In genomic region chr2:200850512-200851256, GRCh38 we compare ENCODE assay signal across 17 cellular contexts. TPM values are rescaled to one million over a fixed set of nuclear protein-coding genes. Genes with fewer than 3 reads are reported as not detected.
A peak's percentile ranks its signal among the peaks of the same experiment; 100 is the strongest.
DNase-seq lines count a peak whose midpoint lies in the region; ATAC-seq and TF ChIP-seq lines count a peak whose summit lies in the region.
"Had no signal": no experiment of that assay in that cellular context is flagged by ENCODE, and none has a peak within 500 bp of the region (broad histone marks: within the 10 kb centered on the region; RNA-seq: fewer than 3 reads in every experiment).

No MANE protein-coding gene starts in this region.

- H3K4me1 Mint-ChIP-seq in activated naive CD4-positive, alpha-beta T cell treated with anti-CD3 and anti-CD28 coated beads, Interleukin-2, amount 50 U/mL, for 24 hours, result peaks cover 8% of the 10 kb centered on the region
- H3K4me1 Mint-ChIP-seq in activated naive CD4-positive, alpha-beta T cell treated with anti-CD3 and anti-CD28 coated beads for 36 hours (ENCODE audit: low read depth), result no peaks in the 10 kb centered on the region
- no peaks in the 10 kb centered on the region for H3K4me1 Mint-ChIP-seq in activated naive CD8-positive, alpha-beta T cell treated with anti-CD3 and anti-CD28 coated beads for 36 hours
- peaks cover 7 to 13% (median 8%) of the 10 kb centered on the region in 4 donors for H3K4me1 Mint-ChIP-seq in naive thymus-derived CD8-positive, alpha-beta T cell

- no peaks in the 10 kb centered on the region for H3K9me3 Mint-ChIP-seq in activated naive CD4-positive, alpha-beta T cell treated with anti-CD3 and anti-CD28 coated beads, Interleukin-2, amount 50 U/mL, for 24 hours
- H3K9me3 Mint-ChIP-seq in activated naive CD4-positive, alpha-beta T cell treated with anti-CD3 and anti-CD28 coated beads for 36 hours, result no peaks in the 10 kb centered on the region
- H3K9me3 Mint-ChIP-seq in activated naive CD8-positive, alpha-beta T cell treated with anti-CD3 and anti-CD28 coated beads for 36 hours, result no peaks in the 10 kb centered on the region
- no peaks in the 10 kb centered on the region for H3K9me3 Mint-ChIP-seq in naive thymus-derived CD8-positive, alpha-beta T cell

- DNase-seq in activated naive CD4-positive, alpha-beta T cell treated with anti-CD3 and anti-CD28 coated beads for 36 hours, result no peak
- no peak for DNase-seq in activated naive CD8-positive, alpha-beta T cell treated with anti-CD3 and anti-CD28 coated beads for 36 hours
- DNase-seq in naive thymus-derived CD8-positive, alpha-beta T cell, result no peak
- no peak for DNase-seq in T-helper 1 cell
- DNase-seq in GM03348 (ENCODE audit: low spot score), result no peak
- DNase-seq: activated CD4-positive, CD25-positive, alpha-beta regulatory T cell; activated gamma-delta T cell; COR-L47; foreskin keratinocyte; mucosa of descending colon; NCI-H1092; pancreas; stimulated activated CD4-positive, alpha-beta T cell treated with anti-CD3 and anti-CD28 coated beads, Interleukin-2, amount 100 ng/mL, for 48 hours; testis had no signal

- no peaks in the 10 kb centered on the region for H3K27me3 Mint-ChIP-seq in activated naive CD4-positive, alpha-beta T cell treated with anti-CD3 and anti-CD28 coated beads, Interleukin-2, amount 50 U/mL, for 24 hours
- H3K27me3 Mint-ChIP-seq in activated naive CD4-positive, alpha-beta T cell treated with anti-CD3 and anti-CD28 coated beads for 36 hours (ENCODE audit: low read depth), result no peaks in the 10 kb centered on the region
- H3K27me3 Mint-ChIP-seq in activated naive CD8-positive, alpha-beta T cell treated with anti-CD3 and anti-CD28 coated beads for 36 hours, result no peaks in the 10 kb centered on the region
- no peaks in the 10 kb centered on the region for H3K27me3 Mint-ChIP-seq in naive thymus-derived CD8-positive, alpha-beta T cell

- H3K27ac Mint-ChIP-seq in activated naive CD4-positive, alpha-beta T cell treated with anti-CD3 and anti-CD28 coated beads, Interleukin-2, amount 50 U/mL, for 24 hours, result peak overlapping the region; percentile 3
- no peak overlapping the region for H3K27ac Mint-ChIP-seq in activated naive CD4-positive, alpha-beta T cell treated with anti-CD3 and anti-CD28 coated beads for 36 hours
- H3K27ac Mint-ChIP-seq in activated naive CD8-positive, alpha-beta T cell treated with anti-CD3 and anti-CD28 coated beads for 36 hours, result peak overlapping the region; percentile 31
- peak overlapping the region in 8 of 10 donors; percentile 0 to 84 (median 54) for H3K27ac Mint-ChIP-seq in naive thymus-derived CD8-positive, alpha-beta T cell

- POLR2A ChIA-PET in naive thymus-derived CD8-positive, alpha-beta T cell (lab: Charles Lee), result interaction anchor here (0.7 to 3.3 kb wide), 5 partner anchors 9 to 1387 kb away, joined by 4 to 23 read pairs (median 7); partner anchors contain the start of gene CLK1

- TF ChIP-seq POLR2A in GM19193 (IDR thresholded peaks at IDR 0.05; ENCODE audit: extremely low read depth, insufficient read depth, insufficient read length), result peak; percentile 35

- peaks cover 29% of the 10 kb centered on the region for H3K36me3 Mint-ChIP-seq in activated naive CD4-positive, alpha-beta T cell treated with anti-CD3 and anti-CD28 coated beads, Interleukin-2, amount 50 U/mL, for 24 hours
- H3K36me3 Mint-ChIP-seq in activated naive CD4-positive, alpha-beta T cell treated with anti-CD3 and anti-CD28 coated beads for 36 hours (ENCODE audit: low read depth), result peaks cover 40% of the 10 kb centered on the region
- peaks cover 47% of the 10 kb centered on the region for H3K36me3 Mint-ChIP-seq in activated naive CD8-positive, alpha-beta T cell treated with anti-CD3 and anti-CD28 coated beads for 36 hours
- peaks cover 8 to 56% (median 38%) of the 10 kb centered on the region in 3 donors for H3K36me3 Mint-ChIP-seq in naive thymus-derived CD8-positive, alpha-beta T cell

- ATAC-seq in naive thymus-derived CD8-positive, alpha-beta T cell, result peak in 1 of 2 donors; percentile 20
- no peak for ATAC-seq in HG03378 (IDR thresholded peaks at IDR 0.05; ENCODE audit: unreplicated experiment)
- ATAC-seq: foreskin keratinocyte, mucosa of descending colon had no signal

- H3K4me3 Mint-ChIP-seq in activated naive CD4-positive, alpha-beta T cell treated with anti-CD3 and anti-CD28 coated beads, Interleukin-2, amount 50 U/mL, for 24 hours, result no peak overlapping the region
- H3K4me3 Mint-ChIP-seq in activated naive CD4-positive, alpha-beta T cell treated with anti-CD3 and anti-CD28 coated beads for 36 hours, result no peak overlapping the region
- no peak overlapping the region for H3K4me3 Mint-ChIP-seq in activated naive CD8-positive, alpha-beta T cell treated with anti-CD3 and anti-CD28 coated beads for 36 hours
- peak overlapping the region in 3 of 10 donors; percentile 19 to 36 (median 34) for H3K4me3 Mint-ChIP-seq in naive thymus-derived CD8-positive, alpha-beta T cell

- intact Hi-C loops in activated naive CD4-positive, alpha-beta T cell treated with anti-CD3 and anti-CD28 coated beads for 36 hours (cut with micrococcal nuclease), result no loop called here

- CTCF ChIA-PET in activated naive CD4-positive, alpha-beta T cell treated with anti-CD3 and anti-CD28 coated beads for 36 hours (lab: Charles Lee), result no interaction called here

RNA-seq across cellular contexts. Expression of gene CLK1, which starts 13.8 kb away (rescaled TPM):
- total RNA-seq in activated naive CD4-positive, alpha-beta T cell treated with anti-CD3 and anti-CD28 coated beads for 36 hours, result 100 to 1,000 TPM; 174 to 196 TPM
- total RNA-seq in activated naive CD8-positive, alpha-beta T cell treated with anti-CD3 and anti-CD28 coated beads for 36 hours, result 10 to 100 TPM; 64.5 to 70.2 TPM
- total RNA-seq in naive thymus-derived CD8-positive, alpha-beta T cell, result 100 to 1,000 TPM; 348 to 356 TPM
- polyA plus RNA-seq in naive thymus-derived CD8-positive, alpha-beta T cell, result 10 to 100 TPM; 13.6 to 45.3 (median 15.5) TPM

RNA-seq across cellular contexts. Expression of gene PPIL3, which starts 38.2 kb away (rescaled TPM):
- 10 to 100 TPM; 81.3 to 82.2 TPM for total RNA-seq in activated naive CD4-positive, alpha-beta T cell treated with anti-CD3 and anti-CD28 coated beads for 36 hours
- total RNA-seq in activated naive CD8-positive, alpha-beta T cell treated with anti-CD3 and anti-CD28 coated beads for 36 hours, result 10 to 100 TPM; 34.0 to 41.1 TPM
- total RNA-seq in naive thymus-derived CD8-positive, alpha-beta T cell, result 10 to 100 TPM; 41.0 to 42.6 TPM
- polyA plus RNA-seq in naive thymus-derived CD8-positive, alpha-beta T cell, result 10 to 100 TPM; 22.3 to 38.3 (median 29.6) TPM

RNA-seq across cellular contexts. Expression of gene NIF3L1, which starts 38.5 kb away (rescaled TPM):
- 10 to 100 TPM; 31.6 to 33.3 TPM for total RNA-seq in activated naive CD4-positive, alpha-beta T cell treated with anti-CD3 and anti-CD28 coated beads for 36 hours
- total RNA-seq in activated naive CD8-positive, alpha-beta T cell treated with anti-CD3 and anti-CD28 coated beads for 36 hours, result 10 to 100 TPM; 30.2 to 33.9 TPM
- 10 to 100 TPM; 32.1 to 37.3 TPM for total RNA-seq in naive thymus-derived CD8-positive, alpha-beta T cell
- 10 to 100 TPM; 15.6 to 24.0 (median 18.7) TPM for polyA plus RNA-seq in naive thymus-derived CD8-positive, alpha-beta T cell

RNA-seq across cellular contexts. Expression of gene BZW1, which starts 39.0 kb away (rescaled TPM):
- 100 to 1,000 TPM; 423 to 442 TPM for total RNA-seq in activated naive CD4-positive, alpha-beta T cell treated with anti-CD3 and anti-CD28 coated beads for 36 hours
- total RNA-seq in activated naive CD8-positive, alpha-beta T cell treated with anti-CD3 and anti-CD28 coated beads for 36 hours, result 100 to 1,000 TPM; 549 to 557 TPM
- 100 to 1,000 TPM; 175 to 204 TPM for total RNA-seq in naive thymus-derived CD8-positive, alpha-beta T cell
- 100 to 1,000 TPM; 222 to 285 (median 243) TPM for polyA plus RNA-seq in naive thymus-derived CD8-positive, alpha-beta T cell
